20 cellular contexts compared by ENCODE assay signal in genomic region chr15:60780147-60780546, GRCh38.
DNase-seq lines count a peak whose midpoint lies in the region; ATAC-seq and TF ChIP-seq lines count a peak whose summit lies in the region.
"Had no signal": no experiment of that assay in that cellular context is flagged by ENCODE, and none has a peak within 500 bp of the region (broad histone marks: within the 10 kb centered on the region; RNA-seq: fewer than 3 reads in every experiment).

No MANE protein-coding gene starts in this region.

- H4K20me1 ChIP-seq in osteoblast (ENCODE audit: insufficient read depth, low read length), result no peaks in the 10 kb centered on the region

- no peak overlapping the region for H3K27ac Mint-ChIP-seq in glutamatergic neuron (ENCODE audit: unreplicated experiment)

- H2AFZ ChIP-seq in osteoblast (ENCODE audit: low read length), result no peak overlapping the region
- H2AFZ ChIP-seq: GM23248 had no signal

- H3K27me3 ChIP-seq in left ventricle myocardium inferior (ENCODE audit: low read depth) (peaks cover 4% of the 10 kb centered on the region), right atrium auricular region (no peaks in the 10 kb centered on the region), osteoblast (ENCODE audit: insufficient read depth, low read length) (peaks cover 4% of the 10 kb centered on the region)

- no peaks in the 10 kb centered on the region for H3K36me3 ChIP-seq in left ventricle myocardium inferior
- no peaks in the 10 kb centered on the region for H3K36me3 ChIP-seq in right atrium auricular region
- no peaks in the 10 kb centered on the region for H3K36me3 ChIP-seq in osteoblast (ENCODE audit: insufficient read depth, low read length)

- H3K4me1 ChIP-seq in left ventricle myocardium inferior (peaks cover 5% of the 10 kb centered on the region), right atrium auricular region (peaks cover 0 to 12% of the 10 kb centered on the region in 2 donors), osteoblast (ENCODE audit: insufficient read depth, low read length) (no peaks in the 10 kb centered on the region)

- no peak for TF ChIP-seq CTCF in left ventricle myocardium inferior (IDR thresholded peaks at IDR 0.05; ENCODE audit: borderline replicate concordance)
- TF ChIP-seq CTCF in right atrium auricular region (IDR thresholded peaks at IDR 0.05), result no peak
- no peak for TF ChIP-seq CTCF in osteoblast (IDR thresholded peaks at IDR 0.05; ENCODE audit: extremely low read depth, low read depth, low read length)
- TF ChIP-seq CTCF in glutamatergic neuron (IDR thresholded peaks at IDR 0.05; ENCODE audit: partially characterized antibody, unreplicated experiment), result no peak

- no peak for ATAC-seq in GM19351 (IDR thresholded peaks at IDR 0.05; ENCODE audit: unreplicated experiment)

- H3K4me3 Mint-ChIP-seq in glutamatergic neuron (ENCODE audit: unreplicated experiment), result no peak overlapping the region

- no peaks in the 10 kb centered on the region for H3K9me3 ChIP-seq in left ventricle myocardium inferior (replicated peaks)
- H3K9me3 ChIP-seq in right atrium auricular region, result no peaks in the 10 kb centered on the region
- no peaks in the 10 kb centered on the region for H3K9me3 ChIP-seq in osteoblast (ENCODE audit: low read depth, low read length)

- H3K4me3 ChIP-seq in left ventricle myocardium inferior (no peak overlapping the region), right atrium auricular region (no peak overlapping the region), osteoblast (ENCODE audit: insufficient read depth, low read length) (no peak overlapping the region)
- H3K4me3 ChIP-seq: GM23248 had no signal

- peaks cover 2% of the 10 kb centered on the region for H3K4me1 Mint-ChIP-seq in glutamatergic neuron (ENCODE audit: low read depth, unreplicated experiment)

- H3K4me2 ChIP-seq in osteoblast (ENCODE audit: insufficient read depth, low read length), result no peak overlapping the region

- H3K36me3 Mint-ChIP-seq in glutamatergic neuron (ENCODE audit: unreplicated experiment), result no peaks in the 10 kb centered on the region

- no peaks in the 10 kb centered on the region for H3K9me3 Mint-ChIP-seq in glutamatergic neuron (ENCODE audit: unreplicated experiment)

- H3K27me3 Mint-ChIP-seq in glutamatergic neuron (ENCODE audit: unreplicated experiment), result no peaks in the 10 kb centered on the region

- H3K27ac ChIP-seq in left ventricle myocardium inferior (replicated peaks), result peak overlapping the region; percentile 41
- peak overlapping the region in 1 of 2 donors; percentile 24 for H3K27ac ChIP-seq in right atrium auricular region
- no peak overlapping the region for H3K27ac ChIP-seq in osteoblast (ENCODE audit: low read depth, low read length)
- H3K27ac ChIP-seq: C4-2B, GM23248 had no signal

- H3K79me2 ChIP-seq in osteoblast (ENCODE audit: insufficient read depth, low read length), result no peaks in the 10 kb centered on the region

- intact Hi-C loops in left ventricle myocardium inferior (cut with micrococcal nuclease), result no loop called here

- no peak for DNase-seq in left ventricle myocardium inferior
- DNase-seq in right atrium auricular region (ENCODE audit: low spot score), result no peak
- DNase-seq in ecto neural progenitor cell (ENCODE audit: low spot score), result peak; percentile 0
- DNase-seq in osteoblast (ENCODE audit: insufficient read length, low spot score, missing footprints), result peak; percentile 13
- DNase-seq in glutamatergic neuron, result no peak
- DNase-seq in NCI-H1930 (lab: John Stamatoyannopoulos, UW), result no peak
- DNase-seq: Calu3, DMS79 treated with DMSO at 0.1 percent for 48 hours, GF-D8, GM23248, H7, NCI-H1048, NCI-H1694, NCI-H2081, NCI-H2227 treated with DMSO at 0.1 percent for 48 hours, NCI-H526 treated with DMSO at 0.1 percent for 48 hours, RPMI8226, SHP77 treated with DMSO at 0.1 percent for 48 hours had no signal

Comparison
In these comparisons a context has a peak if more than half of its experiments do, and no peak if none do; other contexts are left out.
1. DNase-seq: peak in ecto neural progenitor cell (single experiment) and osteoblast (single experiment); none in left ventricle myocardium inferior (single experiment), right atrium auricular region (single experiment), glutamatergic neuron (single experiment) and NCI-H1930 (0 of 2).